ENCODE assay signal across 15 cellular contexts in genomic region chr4:107444-108429, GRCh38. TPM values are rescaled to one million over a fixed set of nuclear protein-coding genes. Genes with fewer than 3 reads are reported as not detected.
DNase-seq lines count a peak whose midpoint lies in the region; ATAC-seq and TF ChIP-seq lines count a peak whose summit lies in the region.
"Had no signal": no experiment of that assay in that cellular context is flagged by ENCODE, and none has a peak within 500 bp of the region (broad histone marks: within the 10 kb centered on the region; RNA-seq: fewer than 3 reads in every experiment).

No MANE protein-coding gene starts in this region.

- H3K36me3 ChIP-seq in SK-N-SH (replicated peaks in 1 of 2; ENCODE audit: control insufficient read depth in 1 of 2, insufficient read depth in 2 of 2, low read length in 1 of 2), result no peaks in the 10 kb centered on the region
- H3K36me3 ChIP-seq in mesenchymal stem cell (ENCODE audit: control insufficient read depth in 1 of 2, insufficient read depth in 2 of 2, low read depth in 1 of 2, low read length in 2 of 2), result no peaks in the 10 kb centered on the region
- no peaks in the 10 kb centered on the region for H3K36me3 ChIP-seq in thyroid gland
- H3K36me3 ChIP-seq: SJCRH30 had no signal

- WGBS in SK-N-SH (ENCODE audit: low lambda C conversion rate), result 8% methylated on average over 10 of the region's 91 CpGs
- 63% methylated on average over 76 of the region's 91 CpGs for WGBS in mesenchymal stem cell
- whole genome bisulfite sequencing in thyroid gland, 2 donors, result 8 to 12% methylated on average over 24 to 46 of the region's 91 CpGs

- H3K27me3 ChIP-seq in SK-N-SH (ENCODE audit: insufficient read depth), result no peaks in the 10 kb centered on the region
- peaks cover 23 to 32% of the 10 kb centered on the region in 2 experiments for H3K27me3 ChIP-seq in mesenchymal stem cell (ENCODE audit: control insufficient read depth in 1 of 2, insufficient read depth in 1 of 2, low read length in 2 of 2)
- H3K27me3 ChIP-seq in thyroid gland, result peaks cover 14% of the 10 kb centered on the region
- H3K27me3 ChIP-seq: SJCRH30 had no signal

- H3K14ac ChIP-seq in mesenchymal stem cell (ENCODE audit: low read length in 2 of 2), result no peak overlapping the region

- H2BK15ac ChIP-seq in mesenchymal stem cell (ENCODE audit: low read depth, poor library complexity, severe bottlenecking), result no peak overlapping the region

- POLR2A ChIA-PET in SK-N-SH (lab: Yijun Ruan, JAX), result no interaction called here

- H3K27me3 Mint-ChIP-seq in endothelial cell (ENCODE audit: unreplicated experiment), result peaks cover 28% of the 10 kb centered on the region

- H3K4me3 ChIP-seq in SK-N-SH (ENCODE audit: low read depth in 2 of 2, low read length in 1 of 2) (no peak overlapping the region; a peak in 1 of 4 replicates), mesenchymal stem cell (ENCODE audit: insufficient read depth in 1 of 2, low read depth in 1 of 2, low read length in 2 of 2) (no peak overlapping the region), thyroid gland (replicated peaks in 1 of 3) (peak overlapping the region in 1 of 3 donors; percentile 24)
- H3K4me3 ChIP-seq: SJCRH30 had no signal

- H2BK5ac ChIP-seq in mesenchymal stem cell (ENCODE audit: low read depth, low read length, poor library complexity, severe bottlenecking), result no peak overlapping the region

- no peaks in the 10 kb centered on the region for H3K79me2 ChIP-seq in SK-N-SH (ENCODE audit: insufficient read depth)

- H3K4me1 ChIP-seq in SK-N-SH (ENCODE audit: control insufficient read depth in 1 of 2, insufficient read depth in 2 of 2, low read depth in 1 of 2, low read length in 1 of 2) (no peaks in the 10 kb centered on the region), mesenchymal stem cell (ENCODE audit: control insufficient read depth, insufficient read depth, low read depth, low read length) (no peaks in the 10 kb centered on the region), thyroid gland (peaks cover 0 to 13% of the 10 kb centered on the region in 2 donors)
- H3K4me1 ChIP-seq: SJCRH30 had no signal

- DNase-seq in SK-N-SH, result peak; percentile 56
- peak; percentile 17 for DNase-seq in endothelial cell (ENCODE audit: low spot score)
- no peak for DNase-seq in mesenchymal stem cell
- peak; percentile 11 to 27 for DNase-seq in thyroid gland
- no peak for DNase-seq in left colon
- no peak for DNase-seq in COLO829 (ENCODE audit: low spot score)
- DNase-seq in HK-2 (ENCODE audit: unreplicated experiment), result no peak
- DNase-seq: 8988T; activated CD8-positive, alpha-beta memory T cell treated with anti-CD3 and anti-CD28 coated beads, Interleukin-2, amount 50 U/mL, for 4 hours; effector memory CD4-positive, alpha-beta T cell; NCI-H1092 treated with DMSO at 0.1 percent for 48 hours; NCI-H524 treated with DMSO at 0.1 percent for 48 hours; SJCRH30 had no signal

- H3K18ac ChIP-seq in mesenchymal stem cell (ENCODE audit: low read depth in 1 of 2, low read length in 2 of 2), result no peak overlapping the region

- TF ChIP-seq POLR2A in thyroid gland (IDR thresholded peaks at IDR 0.05), result no peak

- intact Hi-C loops in thyroid gland (cut with DNase I), result no loop called here
- intact Hi-C loops in left colon (cut with DNase I, micrococcal nuclease), result no loop called here

- H3K79me1 ChIP-seq in mesenchymal stem cell (replicated peaks; ENCODE audit: low read length, poor library complexity, severe bottlenecking), result no peaks in the 10 kb centered on the region

- no peak overlapping the region for H2BK12ac ChIP-seq in mesenchymal stem cell (ENCODE audit: low read length in 2 of 2)

- H3F3A ChIP-seq in SK-N-SH (replicated peaks; ENCODE audit: insufficient read depth), result no peaks in the 10 kb centered on the region

- H3K9me3 ChIP-seq in SK-N-SH (no peaks in the 10 kb centered on the region), mesenchymal stem cell (ENCODE audit: control insufficient read depth, low read length) (peaks cover 86% of the 10 kb centered on the region), thyroid gland (no peaks in the 10 kb centered on the region)
- H3K9me3 ChIP-seq: SJCRH30 had no signal

- no peak overlapping the region for H2BK120ac ChIP-seq in mesenchymal stem cell (ENCODE audit: low read depth, low read length)

- H2AK5ac ChIP-seq in mesenchymal stem cell (ENCODE audit: low read length, severe bottlenecking), result no peak overlapping the region

- H4K20me1 ChIP-seq in SK-N-SH (ENCODE audit: insufficient read depth), result no peaks in the 10 kb centered on the region

- H4K8ac ChIP-seq in mesenchymal stem cell (ENCODE audit: low read length), result no peak overlapping the region

- H3K9me2 ChIP-seq in SK-N-SH, result no peaks in the 10 kb centered on the region

- H2AFZ ChIP-seq in SK-N-SH (ENCODE audit: low read depth), result no peak overlapping the region
- no peak overlapping the region for H2AFZ ChIP-seq in mesenchymal stem cell (ENCODE audit: low read depth, low read length)

- CTCF ChIA-PET in SK-N-SH (lab: Yijun Ruan, JAX), result no interaction called here

- H3K4me1 Mint-ChIP-seq in endothelial cell (ENCODE audit: unreplicated experiment), result no peaks in the 10 kb centered on the region
- H3K4me1 Mint-ChIP-seq: mesothelial cell of epicardium had no signal

- H3K4ac ChIP-seq in mesenchymal stem cell (ENCODE audit: low read depth in 1 of 2, low read length in 2 of 2), result no peak overlapping the region

- H3K9ac ChIP-seq in SK-N-SH (no peak overlapping the region), mesenchymal stem cell (ENCODE audit: low read length) (no peak overlapping the region)

- peaks cover 30% of the 10 kb centered on the region for H3K9me3 Mint-ChIP-seq in endothelial cell (ENCODE audit: unreplicated experiment)

- H3K4me3 Mint-ChIP-seq in endothelial cell (ENCODE audit: unreplicated experiment), result peak overlapping the region; percentile 32
- H3K4me3 Mint-ChIP-seq: mesothelial cell of epicardium had no signal

- no peak overlapping the region for H4K91ac ChIP-seq in mesenchymal stem cell (ENCODE audit: low read length)

- TF ChIP-seq RAD21 in SK-N-SH (IDR thresholded peaks at IDR 0.05; ENCODE audit: low read length), result no peak

- H3K27ac ChIP-seq in SK-N-SH (ENCODE audit: low read depth in 2 of 2, low read length in 1 of 2), result no peak overlapping the region
- no peak overlapping the region for H3K27ac ChIP-seq in mesenchymal stem cell (ENCODE audit: low read length, poor library complexity, severe bottlenecking)
- H3K27ac ChIP-seq in thyroid gland, result no peak overlapping the region
- H3K27ac ChIP-seq: SJCRH30 had no signal

- no peak for TF ChIP-seq EP300 in SK-N-SH (IDR thresholded peaks at IDR 0.05; ENCODE audit: borderline replicate concordance in 1 of 2, low read depth in 1 of 2, low read length in 1 of 2)

- H3K27ac Mint-ChIP-seq in endothelial cell (ENCODE audit: unreplicated experiment), result no peak overlapping the region
- H3K27ac Mint-ChIP-seq: mesothelial cell of epicardium had no signal

- H3K23ac ChIP-seq in mesenchymal stem cell (ENCODE audit: low read length in 2 of 2), result no peak overlapping the region

- no peak for ATAC-seq in SK-N-SH treated with all-trans-retinoic acid at 6 μM for 48 hours
- no peak for ATAC-seq in left colon

- no peak for TF ChIP-seq CTCF in SK-N-SH (IDR thresholded peaks at IDR 0.05)
- no peak for TF ChIP-seq CTCF in endothelial cell (IDR thresholded peaks at IDR 0.05; ENCODE audit: unreplicated experiment)
- no peak for TF ChIP-seq CTCF in thyroid gland (IDR thresholded peaks at IDR 0.05)

- H3K36me3 Mint-ChIP-seq in endothelial cell (ENCODE audit: low read depth, unreplicated experiment), result peaks cover 21% of the 10 kb centered on the region

- no peak overlapping the region for H3K4me2 ChIP-seq in SK-N-SH
- peak overlapping the region; percentile 48 for H3K4me2 ChIP-seq in mesenchymal stem cell (ENCODE audit: low read length, poor library complexity, severe bottlenecking)

TF ChIP-seq in SK-N-SH treated with all-trans-retinoic acid at 6 μM for 48 hours, 23 proteins besides CTCF, POLR2A, EP300 and RAD21:
- TF ChIP-seq ZNF70 (CRISPR knock-in tag; IDR thresholded peaks at IDR 0.05) (no peak), ZFP3 (CRISPR knock-in tag; IDR thresholded peaks at IDR 0.05) (no peak), ISL1 (CRISPR knock-in tag; IDR thresholded peaks at IDR 0.05) (no peak), ZFP30 (CRISPR knock-in tag; IDR thresholded peaks at IDR 0.05) (no peak), TCF4 (CRISPR knock-in tag; IDR thresholded peaks at IDR 0.05; ENCODE audit: borderline replicate concordance) (no peak), CSRNP3 (CRISPR knock-in tag; IDR thresholded peaks at IDR 0.05) (no peak), GLIS3 (CRISPR knock-in tag; IDR thresholded peaks at IDR 0.05) (no peak), CSDC2 (CRISPR knock-in tag; IDR thresholded peaks at IDR 0.05) (no peak)

RNA-seq across cellular contexts. Expression of gene ZNF718, which starts 16.6 kb away (rescaled TPM):
- 0.02 and 0.10 TPM in 2 replicates for polyA plus RNA-seq in SK-N-SH (2012; rRNA removed)
- 0.05 TPM in 2 replicates for polyA plus RNA-seq in SK-N-SH (2012; cell fraction: cytosol; rRNA removed)
- 0.04 and 0.10 TPM in 2 replicates for polyA plus RNA-seq in SK-N-SH (2012; cell fraction: nucleus; rRNA removed)
- 14.0 TPM for total RNA-seq in endothelial cell (ENCODE audit: unreplicated experiment)
- 2.5 TPM for polyA plus RNA-seq in mesenchymal stem cell (2013, experiment 1 of 2)
- 2.2 TPM for polyA plus RNA-seq in mesenchymal stem cell (2013, experiment 2 of 2)
- total RNA-seq in thyroid gland, result 10 to 100 TPM; 13.7 to 30.4 (median 23.4) TPM
- 1 to 10 TPM; 4.3 to 5.1 TPM for total RNA-seq in left colon

RNA-seq across cellular contexts. Expression of gene ZNF595, which starts 54.6 kb away (rescaled TPM):
- 88.4 and 130 TPM in 2 replicates for polyA plus RNA-seq in SK-N-SH (2012; rRNA removed)
- 93.1 and 103 TPM in 2 replicates for polyA plus RNA-seq in SK-N-SH (2012; cell fraction: cytosol; rRNA removed)
- polyA plus RNA-seq in SK-N-SH (2012; cell fraction: nucleus; rRNA removed), result 37.9 and 72.0 TPM in 2 replicates
- total RNA-seq in endothelial cell (ENCODE audit: unreplicated experiment), result 24.9 TPM
- 3.5 TPM for polyA plus RNA-seq in mesenchymal stem cell (2013, experiment 1 of 2)
- 3.5 TPM for polyA plus RNA-seq in mesenchymal stem cell (2013, experiment 2 of 2)
- total RNA-seq in thyroid gland, result 10 to 100 TPM; 25.8 to 68.2 (median 29.0) TPM
- 10 to 100 TPM in 1 of 2 donors, 1 to 10 TPM in 1; 9.9 to 13.1 TPM for total RNA-seq in left colon

Comparison
In these comparisons a context has a peak if more than half of its experiments do, and no peak if none do; other contexts are left out.
1. DNase-seq: peak in SK-N-SH (single experiment), endothelial cell (single experiment) and thyroid gland (2 of 2); none in mesenchymal stem cell (single experiment), left colon (0 of 2), COLO829 (single experiment) and HK-2 (single experiment).